In the genomic region with DNA sequence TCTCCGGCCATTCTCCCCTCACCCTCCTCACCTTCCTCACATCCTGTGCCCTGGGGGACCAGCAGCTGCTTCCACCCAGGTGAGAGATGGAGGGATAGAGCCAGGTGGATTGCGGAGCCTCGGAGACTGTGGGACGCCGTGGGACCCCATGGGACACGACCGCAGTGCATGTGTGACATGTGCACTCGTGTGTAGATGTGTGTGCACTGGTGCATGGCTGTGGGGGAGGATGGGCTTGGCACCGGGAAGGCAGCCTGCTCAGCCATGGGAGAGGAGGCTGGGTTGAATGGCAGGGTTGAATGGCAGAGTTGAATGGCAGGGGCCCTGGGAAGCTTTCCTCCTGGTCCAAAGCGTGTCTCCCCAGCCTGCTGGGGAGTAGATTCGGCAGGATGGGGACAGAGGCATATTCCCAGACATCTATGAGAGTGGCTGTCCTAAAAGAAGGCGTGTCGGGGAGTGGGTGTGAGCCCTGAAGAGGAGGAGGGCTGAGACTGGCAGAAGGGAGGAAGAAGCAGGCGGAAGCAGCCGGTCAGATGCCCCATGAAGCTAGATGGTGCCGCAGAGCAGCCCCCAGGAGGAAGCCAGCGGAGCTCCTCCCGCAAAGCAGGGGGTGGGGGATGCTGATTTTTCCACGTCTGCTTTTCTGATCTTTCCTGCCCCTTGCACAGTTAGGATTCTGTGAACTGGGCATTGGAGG, we compare ENCODE assay signal across 8 cellular contexts. TPM values are rescaled to one million over a fixed set of nuclear protein-coding genes. Genes with fewer than 3 reads are reported as not detected.
A peak's percentile ranks its signal among the peaks of the same experiment; 100 is the strongest.
DNase-seq lines count a peak whose midpoint lies in the region; ATAC-seq and TF ChIP-seq lines count a peak whose summit lies in the region.

No MANE protein-coding gene starts in this region.

- H3K4me3 ChIP-seq in Karpas-422 (ENCODE audit: low read length): no peak overlapping the region
- no peak overlapping the region for H3K4me3 ChIP-seq in SK-N-SH (ENCODE audit: low read depth in 2 of 2, low read length in 1 of 2)

- DNase-seq in Karpas-422 (peak; percentile 52), medulla oblongata (ENCODE audit: extremely low spot score) (peak; percentile 63), putamen (ENCODE audit: low spot score) (no peak), SK-N-SH (no peak), NCI-H524 treated with DMSO at 0.1 percent for 48 hours (lab: John Stamatoyannopoulos, UW) (no peak)
- peak; percentile 85 for DNase-seq in activated naive CD4-positive, alpha-beta T cell treated with anti-CD3 and anti-CD28 coated beads for 36 hours

- POLR2A ChIA-PET in SK-N-SH (lab: Yijun Ruan, JAX): no interaction called here

- TF ChIP-seq EP300 in SK-N-SH (IDR thresholded peaks at IDR 0.05; ENCODE audit: borderline replicate concordance in 1 of 2, low read depth in 1 of 2, low read length in 1 of 2): no peak

- no peak overlapping the region for H3K9ac ChIP-seq in Karpas-422 (ENCODE audit: low read length)
- no peak overlapping the region for H3K9ac ChIP-seq in SK-N-SH

- peaks cover 40% of the 10 kb centered on the region for H3K36me3 Mint-ChIP-seq in activated naive CD4-positive, alpha-beta T cell treated with anti-CD3 and anti-CD28 coated beads for 36 hours (ENCODE audit: low read depth)
- H3K36me3 Mint-ChIP-seq in stimulated activated memory B cell treated with anti-CD40 and anti-IgM and Interleukin-4, amounts not matched to agents 10 μg/mL and 1 μg/mL and 100 μg/mL, for 72 hours: no peaks in the 10 kb centered on the region

- H3K79me2 ChIP-seq in Karpas-422 (ENCODE audit: low read length) (no peaks in the 10 kb centered on the region), SK-N-SH (ENCODE audit: insufficient read depth) (no peaks in the 10 kb centered on the region)

- peak; percentile 34 for ATAC-seq in GM19025 (IDR thresholded peaks at IDR 0.05; ENCODE audit: low read depth, unreplicated experiment)
- peak; percentile 56 for ATAC-seq in stimulated activated memory B cell treated with anti-CD40 and anti-IgM and Interleukin-4, amounts not matched to agents 10 μg/mL and 1 μg/mL and 100 μg/mL, for 72 hours

- 44% methylated on average over 19 of the region's 19 CpGs for WGBS in SK-N-SH (ENCODE audit: low lambda C conversion rate)

- CTCF ChIA-PET in activated naive CD4-positive, alpha-beta T cell treated with anti-CD3 and anti-CD28 coated beads for 36 hours (lab: Charles Lee): interaction anchor here (0.7 to 5.3 kb wide), 15 partner anchors 27 to 308 kb away, joined by 3 to 43 read pairs (median 5); partner anchors contain the start of genes GIMAP1, GIMAP2, GIMAP4 and GIMAP5
- CTCF ChIA-PET in SK-N-SH (lab: Yijun Ruan, JAX): interaction anchor here (0.5 to 2.2 kb wide), 6 partner anchors 10 to 567 kb away, joined by 3 to 4 read pairs (median 3); no protein-coding TSS in a partner anchor

- H2AFZ ChIP-seq in Karpas-422 (ENCODE audit: low read length): no peak overlapping the region
- H2AFZ ChIP-seq in SK-N-SH (ENCODE audit: low read depth): no peak overlapping the region

- H3K4me1 Mint-ChIP-seq in activated naive CD4-positive, alpha-beta T cell treated with anti-CD3 and anti-CD28 coated beads for 36 hours (ENCODE audit: low read depth): peaks cover 55% of the 10 kb centered on the region
- H3K4me1 Mint-ChIP-seq in stimulated activated memory B cell treated with anti-CD40 and anti-IgM and Interleukin-4, amounts not matched to agents 10 μg/mL and 1 μg/mL and 100 μg/mL, for 72 hours: peaks cover 44% of the 10 kb centered on the region

- no peaks in the 10 kb centered on the region for H3K36me3 ChIP-seq in Karpas-422 (ENCODE audit: insufficient read depth, low read length)
- no peaks in the 10 kb centered on the region for H3K36me3 ChIP-seq in SK-N-SH (replicated peaks in 1 of 2; ENCODE audit: control insufficient read depth in 1 of 2, insufficient read depth in 2 of 2, low read length in 1 of 2)

- H3K9me2 ChIP-seq in Karpas-422 (replicated peaks; ENCODE audit: insufficient read depth, low read length) (no peaks in the 10 kb centered on the region), SK-N-SH (no peaks in the 10 kb centered on the region)

- no peaks in the 10 kb centered on the region for H3K27me3 Mint-ChIP-seq in activated naive CD4-positive, alpha-beta T cell treated with anti-CD3 and anti-CD28 coated beads for 36 hours (ENCODE audit: low read depth)
- H3K27me3 Mint-ChIP-seq in stimulated activated memory B cell treated with anti-CD40 and anti-IgM and Interleukin-4, amounts not matched to agents 10 μg/mL and 1 μg/mL and 100 μg/mL, for 72 hours: peaks cover 26% of the 10 kb centered on the region

- TF ChIP-seq CTCF in SK-N-SH (IDR thresholded peaks at IDR 0.05): no peak

- H3F3A ChIP-seq in SK-N-SH (replicated peaks; ENCODE audit: insufficient read depth): no peaks in the 10 kb centered on the region

- no peaks in the 10 kb centered on the region; the same call in 1 of the 2 replicates for H3K27me3 ChIP-seq in Karpas-422 (ENCODE audit: low read length)
- peaks cover 31% of the 10 kb centered on the region; the same call in 1 of the 2 replicates for H3K27me3 ChIP-seq in SK-N-SH (ENCODE audit: insufficient read depth)

- H3K27ac ChIP-seq in Karpas-422 (ENCODE audit: low read length): no peak overlapping the region
- H3K27ac ChIP-seq in SK-N-SH (ENCODE audit: low read depth in 2 of 2, low read length in 1 of 2): no peak overlapping the region

- H3K4me1 ChIP-seq in Karpas-422 (ENCODE audit: low read length) (peaks cover 14% of the 10 kb centered on the region), SK-N-SH (ENCODE audit: control insufficient read depth in 1 of 2, insufficient read depth in 2 of 2, low read depth in 1 of 2, low read length in 1 of 2) (no peaks in the 10 kb centered on the region)

- no peaks in the 10 kb centered on the region for H3K9me3 ChIP-seq in Karpas-422 (ENCODE audit: low read length)
- H3K9me3 ChIP-seq in SK-N-SH: no peaks in the 10 kb centered on the region

- H3K4me2 ChIP-seq in Karpas-422 (ENCODE audit: low read depth, low read length, poor library complexity, severe bottlenecking): peak overlapping the region; percentile 31
- H3K4me2 ChIP-seq in SK-N-SH: no peak overlapping the region

- H4K20me1 ChIP-seq in Karpas-422 (ENCODE audit: insufficient read depth, low read depth, low read length) (no peaks in the 10 kb centered on the region), SK-N-SH (ENCODE audit: insufficient read depth) (no peaks in the 10 kb centered on the region)

- TF ChIP-seq RAD21 in SK-N-SH (IDR thresholded peaks at IDR 0.05; ENCODE audit: low read length): no peak

- intact Hi-C loops in activated naive CD4-positive, alpha-beta T cell treated with anti-CD3 and anti-CD28 coated beads for 36 hours (cut with micrococcal nuclease): no loop called here

- H3K4me3 Mint-ChIP-seq in activated naive CD4-positive, alpha-beta T cell treated with anti-CD3 and anti-CD28 coated beads for 36 hours: peak overlapping the region; percentile 98
- peak overlapping the region; percentile 72 for H3K4me3 Mint-ChIP-seq in stimulated activated memory B cell treated with anti-CD40 and anti-IgM and Interleukin-4, amounts not matched to agents 10 μg/mL and 1 μg/mL and 100 μg/mL, for 72 hours

- H3K27ac Mint-ChIP-seq in activated naive CD4-positive, alpha-beta T cell treated with anti-CD3 and anti-CD28 coated beads for 36 hours: peak overlapping the region; percentile 99
- H3K27ac Mint-ChIP-seq in stimulated activated memory B cell treated with anti-CD40 and anti-IgM and Interleukin-4, amounts not matched to agents 10 μg/mL and 1 μg/mL and 100 μg/mL, for 72 hours: peak overlapping the region; percentile 40

- H3K9me3 Mint-ChIP-seq in activated naive CD4-positive, alpha-beta T cell treated with anti-CD3 and anti-CD28 coated beads for 36 hours: peaks cover 9% of the 10 kb centered on the region
- H3K9me3 Mint-ChIP-seq in stimulated activated memory B cell treated with anti-CD40 and anti-IgM and Interleukin-4, amounts not matched to agents 10 μg/mL and 1 μg/mL and 100 μg/mL, for 72 hours: peaks cover 1% of the 10 kb centered on the region

TF ChIP-seq in SK-N-SH, 30 proteins besides CTCF, POLR2A, EP300 and RAD21 (continues in another document):
- TF ChIP-seq CHD2 (IDR thresholded peaks at IDR 0.05; ENCODE audit: low read length, partially characterized antibody): no peak
- no peak for TF ChIP-seq NFIC (IDR thresholded peaks at IDR 0.05; ENCODE audit: borderline replicate concordance)
- TF ChIP-seq RFX5 (IDR thresholded peaks at IDR 0.05; ENCODE audit: low read length): no peak
- no peak for TF ChIP-seq NRF1 (IDR thresholded peaks at IDR 0.05; ENCODE audit: low read depth, low read length)
- TF ChIP-seq RCOR1 (IDR thresholded peaks at IDR 0.05; ENCODE audit: low read length): no peak
- TF ChIP-seq, protein P1, sequence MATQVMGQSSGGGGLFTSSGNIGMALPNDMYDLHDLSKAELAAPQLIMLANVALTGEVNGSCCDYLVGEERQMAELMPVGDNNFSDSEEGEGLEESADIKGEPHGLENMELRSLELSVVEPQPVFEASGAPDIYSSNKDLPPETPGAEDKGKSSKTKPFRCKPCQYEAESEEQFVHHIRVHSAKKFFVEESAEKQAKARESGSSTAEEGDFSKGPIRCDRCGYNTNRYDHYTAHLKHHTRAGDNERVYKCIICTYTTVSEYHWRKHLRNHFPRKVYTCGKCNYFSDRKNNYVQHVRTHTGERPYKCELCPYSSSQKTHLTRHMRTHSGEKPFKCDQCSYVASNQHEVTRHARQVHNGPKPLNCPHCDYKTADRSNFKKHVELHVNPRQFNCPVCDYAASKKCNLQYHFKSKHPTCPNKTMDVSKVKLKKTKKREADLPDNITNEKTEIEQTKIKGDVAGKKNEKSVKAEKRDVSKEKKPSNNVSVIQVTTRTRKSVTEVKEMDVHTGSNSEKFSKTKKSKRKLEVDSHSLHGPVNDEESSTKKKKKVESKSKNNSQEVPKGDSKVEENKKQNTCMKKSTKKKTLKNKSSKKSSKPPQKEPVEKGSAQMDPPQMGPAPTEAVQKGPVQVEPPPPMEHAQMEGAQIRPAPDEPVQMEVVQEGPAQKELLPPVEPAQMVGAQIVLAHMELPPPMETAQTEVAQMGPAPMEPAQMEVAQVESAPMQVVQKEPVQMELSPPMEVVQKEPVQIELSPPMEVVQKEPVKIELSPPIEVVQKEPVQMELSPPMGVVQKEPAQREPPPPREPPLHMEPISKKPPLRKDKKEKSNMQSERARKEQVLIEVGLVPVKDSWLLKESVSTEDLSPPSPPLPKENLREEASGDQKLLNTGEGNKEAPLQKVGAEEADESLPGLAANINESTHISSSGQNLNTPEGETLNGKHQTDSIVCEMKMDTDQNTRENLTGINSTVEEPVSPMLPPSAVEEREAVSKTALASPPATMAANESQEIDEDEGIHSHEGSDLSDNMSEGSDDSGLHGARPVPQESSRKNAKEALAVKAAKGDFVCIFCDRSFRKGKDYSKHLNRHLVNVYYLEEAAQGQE (IDR thresholded peaks at IDR 0.05; ENCODE audit: low read depth, low read length): no peak
- no peak for TF ChIP-seq TCF12 (IDR thresholded peaks at IDR 0.05)

RNA-seq across cellular contexts. Expression of gene GIMAP8, which starts 0.8 kb away (rescaled TPM):
- total RNA-seq in Karpas-422 (2014; rRNA removed; shearing (Covaris generic); ENCODE audit: low replicate concordance): not detected in 2 replicates
- 1 to 10 TPM; 9.1 to 9.7 TPM for total RNA-seq in activated naive CD4-positive, alpha-beta T cell treated with anti-CD3 and anti-CD28 coated beads for 36 hours
- not detected in 2 replicates for polyA plus RNA-seq in SK-N-SH (2012; rRNA removed)
- not detected in 2 replicates for polyA plus RNA-seq in SK-N-SH (2012; cell fraction: cytosol; rRNA removed)
- polyA plus RNA-seq in SK-N-SH (2012; cell fraction: nucleus; rRNA removed): 0.01 TPM in 1 of 2 replicates, not detected in the other

Comparison
In these comparisons a context has a peak if more than half of its experiments do, and no peak if none do; other contexts are left out.
1. DNase-seq: peak in Karpas-422 (single experiment), activated naive CD4-positive, alpha-beta T cell treated with anti-CD3 and anti-CD28 coated beads for 36 hours (single experiment) and medulla oblongata (single experiment); none in putamen (single experiment), SK-N-SH (single experiment) and NCI-H524 treated with DMSO at 0.1 percent for 48 hours (single experiment).
2. RNA of gene GIMAP8, which starts 0.8 kb away (total RNA-seq): 9.1 to 9.7 TPM in activated naive CD4-positive, alpha-beta T cell treated with anti-CD3 and anti-CD28 coated beads for 36 hours; not detected in Karpas-422; every median in the first group is over 10 times any median in the second.